In the genomic region with DNA sequence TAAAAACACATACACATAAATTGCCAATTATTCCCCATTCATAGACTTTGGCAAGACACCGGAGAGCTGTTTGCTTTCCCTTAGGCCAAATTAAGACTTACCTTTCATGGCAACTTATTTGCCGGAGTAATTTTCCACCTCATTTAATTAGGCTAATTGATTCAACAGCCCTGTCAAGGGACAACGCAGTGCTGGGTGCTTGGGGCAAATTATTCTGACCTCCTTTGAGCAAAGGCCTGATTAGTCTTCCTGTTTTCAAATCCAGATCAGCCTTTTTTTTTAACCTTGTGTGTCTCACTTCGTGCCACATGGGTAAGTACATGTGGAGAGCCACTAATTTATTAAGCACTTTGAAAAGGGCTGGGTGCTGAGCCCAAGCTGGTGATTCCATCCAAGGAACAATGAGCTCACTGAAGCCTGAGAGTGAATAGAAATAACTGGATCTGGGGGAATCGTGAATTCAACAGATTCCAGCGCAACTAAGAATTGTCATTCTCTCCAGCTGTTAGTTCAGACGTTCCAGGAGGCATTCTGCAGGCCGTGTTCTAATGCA, we compare ENCODE assay signal across 35 cellular contexts.
DNase-seq lines count a peak whose midpoint lies in the region; ATAC-seq, FAIRE-seq and TF ChIP-seq lines count a peak whose summit lies in the region.
"Had no signal": no experiment of that assay in that cellular context is flagged by ENCODE, and none has a peak within 500 bp of the region (broad histone marks: within the 10 kb centered on the region; RNA-seq: fewer than 3 reads in every experiment).

No MANE protein-coding gene starts in this region.

- DNase-seq in DMS79 treated with DMSO at 0.1 percent for 48 hours (lab: John Stamatoyannopoulos, UW) (peak; percentile 19), DMS79 (lab: John Stamatoyannopoulos, UW) (no peak), NCI-H774 (lab: John Stamatoyannopoulos, UW) (peak; percentile 76), retina (peak; percentile 70), tibial artery (no peak)
- no peak for DNase-seq in activated CD8-positive, alpha-beta T cell treated with anti-CD3 and anti-CD28 coated beads for 36 hours
- DNase-seq in stimulated activated CD4-positive, alpha-beta T cell treated with anti-CD3 and anti-CD28 coated beads, Interleukin-4, amount 100 ng/mL, for 24 hours: no peak
- DNase-seq: activated CD4-positive, alpha-beta memory T cell treated with anti-CD3 and anti-CD28 coated beads for 36 hours; activated CD8-positive, alpha-beta memory T cell treated with anti-CD3 and anti-CD28 coated beads, Interleukin-2, amount 50 U/mL, for 4 hours; activated naive CD4-positive, alpha-beta T cell treated with anti-CD3 and anti-CD28 coated beads for 36 hours; endodermal cell; GF-D8; GOT3; HFFc6; NCI-H2029; NCI-H526; RPMI8226; spleen; stimulated activated CD4-positive, alpha-beta T cell treated with anti-CD3 and anti-CD28 coated beads, Interleukin-2, amount 100 ng/mL, for 24 hours; stimulated activated CD8-positive, alpha-beta memory T cell treated with anti-CD3 and anti-CD28 coated beads, Interleukin-4, amount 100 ng/mL, for 48 hours had no signal

- H3K27ac ChIP-seq in tibial artery: no peak overlapping the region
- H3K27ac ChIP-seq: 22Rv1, C4-2B, spleen, thoracic aorta had no signal

- H3K9me3 ChIP-seq in tibial artery: no peaks in the 10 kb centered on the region
- H3K9me3 ChIP-seq: spleen, thoracic aorta had no signal

- no peak overlapping the region for H3K4me3 ChIP-seq in tibial artery
- H3K4me3 ChIP-seq: lung, spleen, thoracic aorta had no signal

- H3K4me3 Mint-ChIP-seq in activated CD8-positive, alpha-beta T cell treated with anti-CD3 and anti-CD28 coated beads for 36 hours: no peak overlapping the region
- H3K4me3 Mint-ChIP-seq: activated CD4-positive, alpha-beta memory T cell treated with anti-CD3 and anti-CD28 coated beads for 36 hours; activated naive CD4-positive, alpha-beta T cell treated with anti-CD3 and anti-CD28 coated beads for 36 hours; activated T-helper 1 cell treated with anti-CD3 and anti-CD28 coated beads, Interleukin-12 subunit alpha, Interleukin-12 subunit beta, Interleukin-2, Interleukin-4 antibody, amounts not matched to agents 30 ng/mL and 10 ng/mL and 1 ng/mL, durations not matched to agents 14 hours and 24 hours and 36 hours; central memory CD8-positive, alpha-beta T cell; dendritic cell treated with granulocyte-macrophage colony-stimulating factor and Interleukin-4, amounts not matched to agents 40 ng/mL and 50 ng/mL, for 4 days; endodermal cell; HFFc6; IgD-negative memory B cell; nephron; stimulated activated naive CD8-positive, alpha-beta T cell treated with anti-CD3 and anti-CD28 coated beads, Interleukin-15, Interleukin-2, amounts not matched to agents 100 ng/mL and 50 ng/mL, for 24 hours; T-helper 1 cell treated with Interleukin-12 subunit alpha and Interleukin-12 subunit beta and Interleukin-4 antibody, amounts not matched to agents 30 μg/mL and 1 μg/mL, for 36 hours had no signal

- FAIRE-seq in islet of Langerhans (lab: Jason Lieb, UNC): peak; percentile 76
- FAIRE-seq: frontal cortex, urothelium cell line had no signal

- H3K36me3 ChIP-seq in tibial artery: no peaks in the 10 kb centered on the region
- H3K36me3 ChIP-seq: spleen, thoracic aorta had no signal

- CTCF ChIA-PET in activated CD8-positive, alpha-beta T cell treated with anti-CD3 and anti-CD28 coated beads for 36 hours (lab: Charles Lee): no interaction called here

- no peaks in the 10 kb centered on the region for H3K4me1 Mint-ChIP-seq in activated CD8-positive, alpha-beta T cell treated with anti-CD3 and anti-CD28 coated beads for 36 hours (ENCODE audit: low read depth)
- H3K4me1 Mint-ChIP-seq: central memory CD8-positive, alpha-beta T cell; endodermal cell; IgD-negative memory B cell had no signal

- no peaks in the 10 kb centered on the region for H3K4me1 ChIP-seq in tibial artery
- H3K4me1 ChIP-seq: spleen had no signal

- no peaks in the 10 kb centered on the region for H3K27me3 Mint-ChIP-seq in activated CD8-positive, alpha-beta T cell treated with anti-CD3 and anti-CD28 coated beads for 36 hours
- H3K27me3 Mint-ChIP-seq: activated CD4-positive, alpha-beta memory T cell treated with anti-CD3 and anti-CD28 coated beads for 36 hours; central memory CD8-positive, alpha-beta T cell; dendritic cell treated with granulocyte-macrophage colony-stimulating factor and Interleukin-4, amounts not matched to agents 40 ng/mL and 50 ng/mL, for 4 days had no signal

- POLR2A ChIA-PET in activated CD8-positive, alpha-beta T cell treated with anti-CD3 and anti-CD28 coated beads for 36 hours (lab: Charles Lee): interaction anchor here (0.7 kb wide), 1 partner anchor 22 kb away, joined by 3 read pairs; no protein-coding TSS in a partner anchor

- no peaks in the 10 kb centered on the region for H3K27me3 ChIP-seq in tibial artery
- H3K27me3 ChIP-seq: spleen had no signal

- H3K27ac Mint-ChIP-seq in activated CD8-positive, alpha-beta T cell treated with anti-CD3 and anti-CD28 coated beads for 36 hours: no peak overlapping the region
- H3K27ac Mint-ChIP-seq: activated CD4-positive, alpha-beta memory T cell treated with anti-CD3 and anti-CD28 coated beads for 36 hours; activated naive CD4-positive, alpha-beta T cell treated with anti-CD3 and anti-CD28 coated beads for 36 hours; activated T-helper 1 cell treated with anti-CD3 and anti-CD28 coated beads, Interleukin-12 subunit alpha, Interleukin-12 subunit beta, Interleukin-2, Interleukin-4 antibody, amounts not matched to agents 30 ng/mL and 10 ng/mL and 1 ng/mL, durations not matched to agents 14 hours and 24 hours and 36 hours; dendritic cell treated with granulocyte-macrophage colony-stimulating factor and Interleukin-4, amounts not matched to agents 40 ng/mL and 50 ng/mL, for 4 days; endodermal cell; HFFc6; IgD-negative memory B cell; nephron; stimulated activated naive CD8-positive, alpha-beta T cell treated with anti-CD3 and anti-CD28 coated beads, Interleukin-15, Interleukin-2, amounts not matched to agents 100 ng/mL and 50 ng/mL, for 24 hours; T-helper 1 cell treated with Interleukin-12 subunit alpha and Interleukin-12 subunit beta and Interleukin-4 antibody, amounts not matched to agents 30 μg/mL and 1 μg/mL, for 36 hours had no signal

- no peaks in the 10 kb centered on the region for H3K9me3 Mint-ChIP-seq in activated CD8-positive, alpha-beta T cell treated with anti-CD3 and anti-CD28 coated beads for 36 hours
- H3K9me3 Mint-ChIP-seq: activated CD4-positive, alpha-beta memory T cell treated with anti-CD3 and anti-CD28 coated beads for 36 hours; activated naive CD4-positive, alpha-beta T cell treated with anti-CD3 and anti-CD28 coated beads for 36 hours; activated T-helper 1 cell treated with anti-CD3 and anti-CD28 coated beads, Interleukin-12 subunit alpha, Interleukin-12 subunit beta, Interleukin-2, Interleukin-4 antibody, amounts not matched to agents 30 ng/mL and 10 ng/mL and 1 ng/mL, durations not matched to agents 14 hours and 24 hours and 36 hours; central memory CD8-positive, alpha-beta T cell; dendritic cell treated with granulocyte-macrophage colony-stimulating factor and Interleukin-4, amounts not matched to agents 40 ng/mL and 50 ng/mL, for 4 days; endodermal cell; HFFc6; IgD-negative memory B cell; nephron; stimulated activated naive CD8-positive, alpha-beta T cell treated with anti-CD3 and anti-CD28 coated beads, Interleukin-15, Interleukin-2, amounts not matched to agents 100 ng/mL and 50 ng/mL, for 24 hours; T-helper 1 cell treated with Interleukin-12 subunit alpha and Interleukin-12 subunit beta and Interleukin-4 antibody, amounts not matched to agents 30 μg/mL and 1 μg/mL, for 36 hours had no signal

- no peaks in the 10 kb centered on the region for H3K36me3 Mint-ChIP-seq in activated CD8-positive, alpha-beta T cell treated with anti-CD3 and anti-CD28 coated beads for 36 hours (ENCODE audit: low read depth)
- H3K36me3 Mint-ChIP-seq: activated CD4-positive, alpha-beta memory T cell treated with anti-CD3 and anti-CD28 coated beads for 36 hours; IgD-negative memory B cell had no signal

- intact Hi-C loops in activated CD8-positive, alpha-beta T cell treated with anti-CD3 and anti-CD28 coated beads for 36 hours (cut with micrococcal nuclease): no loop called here
- intact Hi-C loops in tibial artery (cut with DNase I; ENCODE audit: low total_unique reads): no loop called here

- no peak for TF ChIP-seq CTCF in activated CD8-positive, alpha-beta T cell treated with anti-CD3 and anti-CD28 coated beads for 36 hours (IDR thresholded peaks at IDR 0.05)
- no peak for TF ChIP-seq CTCF in tibial artery (IDR thresholded peaks at IDR 0.05)

- no peak for ATAC-seq in activated CD8-positive, alpha-beta T cell treated with anti-CD3 and anti-CD28 coated beads for 36 hours
- ATAC-seq: activated CD4-positive, CD25-positive, alpha-beta regulatory T cell treated with anti-CD3 and anti-CD28 coated beads, Interleukin-2, amount 50 U/mL, for 24 hours had no signal

Comparison
In these comparisons a context has a peak if more than half of its experiments do, and no peak if none do; other contexts are left out.
1. DNase-seq: peak in DMS79 treated with DMSO at 0.1 percent for 48 hours (single experiment), NCI-H774 (single experiment) and retina (single experiment); none in DMS79 (single experiment), activated CD8-positive, alpha-beta T cell treated with anti-CD3 and anti-CD28 coated beads for 36 hours (single experiment), stimulated activated CD4-positive, alpha-beta T cell treated with anti-CD3 and anti-CD28 coated beads, Interleukin-4, amount 100 ng/mL, for 24 hours (single experiment) and tibial artery (0 of 2).